9 cellular contexts compared by ENCODE assay signal in the genomic region with DNA sequence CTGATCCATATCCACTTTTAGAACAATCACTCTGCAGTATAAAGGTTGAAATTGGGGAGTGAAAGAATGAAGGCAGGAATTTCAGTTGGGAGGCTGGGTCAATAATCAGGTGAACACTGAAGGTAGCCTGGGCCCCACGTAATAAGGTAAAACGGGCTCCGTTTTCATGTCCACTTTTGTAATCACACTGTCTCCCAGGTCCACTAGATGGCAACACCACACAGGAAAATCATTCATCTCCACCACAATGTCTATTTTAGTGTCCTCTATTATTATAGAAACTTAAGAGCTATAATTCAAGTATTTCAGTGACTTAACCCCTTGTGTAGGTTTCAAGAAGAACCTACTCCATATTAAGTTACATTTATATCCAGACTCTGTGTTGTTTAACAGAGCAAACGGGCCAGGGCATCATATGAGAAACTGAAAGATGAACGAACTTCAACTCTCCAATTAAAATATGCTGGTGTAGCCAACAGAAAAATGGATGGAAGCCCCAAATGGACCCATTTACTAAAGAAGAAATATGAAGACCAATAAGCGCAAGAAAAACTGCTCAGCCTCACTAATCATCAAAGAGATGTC. TPM values are rescaled to one million over a fixed set of nuclear protein-coding genes. Genes with fewer than 3 reads are reported as not detected.
DNase-seq lines count a peak whose midpoint lies in the region; ATAC-seq, FAIRE-seq and TF ChIP-seq lines count a peak whose summit lies in the region.
"Had no signal": no experiment of that assay in that cellular context is flagged by ENCODE, and none has a peak within 500 bp of the region (broad histone marks: within the 10 kb centered on the region; RNA-seq: fewer than 3 reads in every experiment).

No MANE protein-coding gene starts in this region.

- H3K4me1 ChIP-seq in keratinocyte (ENCODE audit: control insufficient read depth, extremely low read depth, insufficient read depth, low read length) = no peaks in the 10 kb centered on the region

- dilution Hi-C loops in keratinocyte (cut with MboI; ENCODE audit: extremely low pct_ligation_motif_present, low sequenced_read_pairs) = no loop called here

- H3K27ac ChIP-seq in VCaP (no peak overlapping the region), keratinocyte (ENCODE audit: control insufficient read depth, insufficient read depth, low read length) (no peak overlapping the region)

- no peaks in the 10 kb centered on the region for H3K79me2 ChIP-seq in keratinocyte (ENCODE audit: control insufficient read depth, insufficient read depth, low read length)

- no peaks in the 10 kb centered on the region for H4K20me1 ChIP-seq in keratinocyte (ENCODE audit: control insufficient read depth, extremely low read depth, insufficient read depth, low read length)

- ATAC-seq in GM19455 (IDR thresholded peaks at IDR 0.05; ENCODE audit: unreplicated experiment) (no peak), HG02852 (IDR thresholded peaks at IDR 0.05; ENCODE audit: unreplicated experiment) (no peak)

- no peak overlapping the region for H3K4me2 ChIP-seq in keratinocyte (ENCODE audit: control insufficient read depth, extremely low read depth, insufficient read depth, low read depth, low read length)

- no peaks in the 10 kb centered on the region for H3K27me3 Mint-ChIP-seq in mesothelial cell of epicardium (ENCODE audit: low read depth)

- no peak overlapping the region for H3K4me3 Mint-ChIP-seq in mesothelial cell of epicardium

- no peak overlapping the region for H3K9ac ChIP-seq in keratinocyte (ENCODE audit: control insufficient read depth, extremely low read depth, insufficient read depth, low read length)

- no peak overlapping the region for H3K27ac Mint-ChIP-seq in mesothelial cell of epicardium

- FAIRE-seq in HTR-8/SVneo (lab: Jason Lieb, UNC) (no peak), keratinocyte (lab: Jason Lieb, UNC) (no peak)

- no peak overlapping the region for H3K4me3 ChIP-seq in keratinocyte (ENCODE audit: control insufficient read depth in 2 of 3, extremely low read depth in 1 of 3, insufficient read depth in 2 of 3, low read depth in 1 of 3, low read length in 3 of 3)

- H2AFZ ChIP-seq in keratinocyte (ENCODE audit: control insufficient read depth, low read length) = no peak overlapping the region

- H3K36me3 ChIP-seq in keratinocyte (ENCODE audit: control insufficient read depth in 2 of 2, extremely low read depth in 1 of 2, insufficient read depth in 2 of 2, low read length in 2 of 2) = no peaks in the 10 kb centered on the region

- H3K9me1 ChIP-seq in keratinocyte (ENCODE audit: control insufficient read depth, extremely low read depth, insufficient read depth, low read length) = no peaks in the 10 kb centered on the region

- peaks cover 5% of the 10 kb centered on the region for H3K9me3 ChIP-seq in keratinocyte (ENCODE audit: control insufficient read depth, low read depth, low read length)

- H3K36me3 Mint-ChIP-seq in mesothelial cell of epicardium = no peaks in the 10 kb centered on the region

- H3K27me3 ChIP-seq in keratinocyte (ENCODE audit: control insufficient read depth, extremely low read depth, insufficient read depth, low read length) = no peaks in the 10 kb centered on the region

- peaks cover 75% of the 10 kb centered on the region for H3K9me3 Mint-ChIP-seq in mesothelial cell of epicardium

- DNase-seq in CD1c-positive myeloid dendritic cell (ENCODE audit: extremely low spot score) = peak; percentile 5
- DNase-seq in HTR-8/SVneo (ENCODE audit: insufficient read length, low spot score) = peak; percentile 62
- DNase-seq in keratinocyte (ENCODE audit: low read depth, low spot score) = no peak
- no peak for DNase-seq in mesothelial cell of epicardium (ENCODE audit: low spot score in 2 of 2, unreplicated experiment in 2 of 2)
- no peak for DNase-seq in activated CD4-positive, CD25-positive, alpha-beta regulatory T cell (lab: John Stamatoyannopoulos, UW)

- TF ChIP-seq CTCF in VCaP (conservative IDR thresholded peaks at IDR 0.05) (peak; percentile 89), keratinocyte (optimal IDR thresholded peaks at IDR 0.05 in 1 of 3, IDR thresholded peaks at IDR 0.05 in 1 of 3, conservative IDR thresholded peaks at IDR 0.05 in 1 of 3; ENCODE audit: extremely low read depth in 1 of 3, insufficient read depth in 2 of 3, low read length in 3 of 3) (peak; percentile 48 to 77 (median 52)), mesothelial cell of epicardium (IDR thresholded peaks at IDR 0.05; ENCODE audit: unreplicated experiment) (no peak)

- H3K4me1 Mint-ChIP-seq in mesothelial cell of epicardium = no peaks in the 10 kb centered on the region

RNA-seq across cellular contexts. Expression of a gene that starts 45.9 kb away (rescaled TPM):
- polyA plus RNA-seq in keratinocyte = not detected in 3 replicates
- not detected for polyA plus RNA-seq in keratinocyte (2011; ENCODE audit: low read depth)
- not detected in 2 replicates for polyA plus RNA-seq in keratinocyte (2011; cell fraction: cytosol; rRNA removed)
- polyA plus RNA-seq in keratinocyte (2011; cell fraction: nucleus; rRNA removed) = not detected in 2 replicates
- polyA plus RNA-seq in keratinocyte (2012; ENCODE audit: low replicate concordance) = not detected in 2 replicates
- polyA minus RNA-seq in keratinocyte = not detected in 3 replicates
- not detected for polyA minus RNA-seq in keratinocyte (2011; cell fraction: cytosol; rRNA and poly(A)+ RNA removed)
- not detected in 2 replicates for polyA minus RNA-seq in keratinocyte (2011; cell fraction: nucleus; rRNA and poly(A)+ RNA removed)
- total RNA-seq in mesothelial cell of epicardium = not detected in 3 replicates
- total RNA-seq: urinary bladder had no signal
- polyA plus RNA-seq: urinary bladder had no signal

Comparison
In these comparisons a context has a peak if more than half of its experiments do, and no peak if none do; other contexts are left out.
1. DNase-seq: peak in CD1c-positive myeloid dendritic cell (single experiment) and HTR-8/SVneo (single experiment); none in keratinocyte (single experiment), mesothelial cell of epicardium (0 of 2) and activated CD4-positive, CD25-positive, alpha-beta regulatory T cell (0 of 4).